8 cellular contexts compared by ENCODE assay signal in genomic region chr1:36307601-36308330, GRCh38. TPM values are rescaled to one million over a fixed set of nuclear protein-coding genes. Genes with fewer than 3 reads are reported as not detected.
DNase-seq lines count a peak whose midpoint lies in the region; ATAC-seq and TF ChIP-seq lines count a peak whose summit lies in the region.

No MANE protein-coding gene starts in this region.

- H3K36me3 Mint-ChIP-seq in stimulated activated naive CD8-positive, alpha-beta T cell treated with anti-CD3 and anti-CD28 coated beads, Interleukin-15, Interleukin-2, amounts not matched to agents 100 ng/mL and 50 ng/mL, for 24 hours (ENCODE audit: low read depth) = peaks cover 36% of the 10 kb centered on the region

- H3K4me3 ChIP-seq in astrocyte of the spinal cord (ENCODE audit: low read depth, low read length) = peak overlapping the region; percentile 66
- peak overlapping the region in 1 of 2 experiments; percentile 82 for H3K4me3 ChIP-seq in mesenchymal stem cell (ENCODE audit: insufficient read depth in 1 of 2, low read depth in 1 of 2, low read length in 2 of 2)

- no peaks in the 10 kb centered on the region for H3K27me3 ChIP-seq in mesenchymal stem cell (ENCODE audit: control insufficient read depth in 1 of 2, insufficient read depth in 1 of 2, low read length in 2 of 2)

- H4K8ac ChIP-seq in mesenchymal stem cell (ENCODE audit: low read length) = no peak overlapping the region

- H3K14ac ChIP-seq in mesenchymal stem cell (ENCODE audit: low read length in 2 of 2) = no peak overlapping the region

- H3K9me3 ChIP-seq in mesenchymal stem cell (ENCODE audit: control insufficient read depth, low read length) = no peaks in the 10 kb centered on the region

- H3K4me1 ChIP-seq in mesenchymal stem cell (ENCODE audit: control insufficient read depth, insufficient read depth, low read depth, low read length) = peaks cover 25% of the 10 kb centered on the region

- H2BK5ac ChIP-seq in mesenchymal stem cell (ENCODE audit: low read depth, low read length, poor library complexity, severe bottlenecking) = no peak overlapping the region

- no peak overlapping the region for H2BK15ac ChIP-seq in mesenchymal stem cell (ENCODE audit: low read depth, poor library complexity, severe bottlenecking)

- no peak overlapping the region for H2BK12ac ChIP-seq in mesenchymal stem cell (ENCODE audit: low read length in 2 of 2)

- H3K27me3 Mint-ChIP-seq in stimulated activated naive CD8-positive, alpha-beta T cell treated with anti-CD3 and anti-CD28 coated beads, Interleukin-15, Interleukin-2, amounts not matched to agents 100 ng/mL and 50 ng/mL, for 24 hours = no peaks in the 10 kb centered on the region

- H3K4me3 Mint-ChIP-seq in stimulated activated naive CD8-positive, alpha-beta T cell treated with anti-CD3 and anti-CD28 coated beads, Interleukin-15, Interleukin-2, amounts not matched to agents 100 ng/mL and 50 ng/mL, for 24 hours = peak overlapping the region; percentile 85

- no peak for ATAC-seq in stimulated activated naive CD8-positive, alpha-beta T cell treated with anti-CD3 and anti-CD28 coated beads, Interleukin-15, Interleukin-2, amounts not matched to agents 100 U/mL and 50 U/mL, for 24 hours

- H4K91ac ChIP-seq in mesenchymal stem cell (ENCODE audit: low read length) = no peak overlapping the region

- H3K36me3 ChIP-seq in mesenchymal stem cell (ENCODE audit: control insufficient read depth in 1 of 2, insufficient read depth in 2 of 2, low read depth in 1 of 2, low read length in 2 of 2) = peaks cover 35 to 45% of the 10 kb centered on the region in 2 experiments

- no peak for DNase-seq in stimulated activated naive CD8-positive, alpha-beta T cell treated with anti-CD3 and anti-CD28 coated beads, Interleukin-15, Interleukin-2, amounts not matched to agents 100 U/mL and 50 U/mL, for 24 hours
- no peak for DNase-seq in astrocyte of the spinal cord (ENCODE audit: low read depth, low spot score)
- DNase-seq in mesenchymal stem cell = no peak
- DNase-seq in NCI-H524 treated with DMSO at 0.1 percent for 48 hours (lab: John Stamatoyannopoulos, UW) = no peak
- DNase-seq in SW 1271 (lab: John Stamatoyannopoulos, UW) = no peak
- no peak for DNase-seq in NK-92 treated with Interleukin-12 subunit alpha and Interleukin-12 subunit beta, amount 100 ng/mL, for 24 hours (lab: John Stamatoyannopoulos, UW)
- DNase-seq in SHP77 (lab: John Stamatoyannopoulos, UW) = no peak

- peak overlapping the region; percentile 77 for H3K9ac ChIP-seq in mesenchymal stem cell (ENCODE audit: low read length)

- no peak overlapping the region for H3K23ac ChIP-seq in mesenchymal stem cell (ENCODE audit: low read length in 2 of 2)

- no peak for TF ChIP-seq CTCF in astrocyte of the spinal cord (IDR thresholded peaks at IDR 0.05; ENCODE audit: low read depth, low read length)

- no peak overlapping the region for H2AFZ ChIP-seq in mesenchymal stem cell (ENCODE audit: low read depth, low read length)

- in situ Hi-C loops in astrocyte of the spinal cord (cut with HindIII; ENCODE audit: low sequenced_read_pairs) = no loop called here

- peaks cover 43% of the 10 kb centered on the region for H3K4me1 Mint-ChIP-seq in stimulated activated naive CD8-positive, alpha-beta T cell treated with anti-CD3 and anti-CD28 coated beads, Interleukin-15, Interleukin-2, amounts not matched to agents 100 ng/mL and 50 ng/mL, for 24 hours (ENCODE audit: low read depth)

- H3K18ac ChIP-seq in mesenchymal stem cell (ENCODE audit: low read depth in 1 of 2, low read length in 2 of 2) = no peak overlapping the region

- no peak overlapping the region for H2BK120ac ChIP-seq in mesenchymal stem cell (ENCODE audit: low read depth, low read length)

- H3K4ac ChIP-seq in mesenchymal stem cell (ENCODE audit: low read depth in 1 of 2, low read length in 2 of 2) = no peak overlapping the region

- 95% methylated on average over 9 of the region's 10 CpGs for WGBS in mesenchymal stem cell

- no peak overlapping the region for H3K27ac Mint-ChIP-seq in stimulated activated naive CD8-positive, alpha-beta T cell treated with anti-CD3 and anti-CD28 coated beads, Interleukin-15, Interleukin-2, amounts not matched to agents 100 ng/mL and 50 ng/mL, for 24 hours

- no peaks in the 10 kb centered on the region for H3K9me3 Mint-ChIP-seq in stimulated activated naive CD8-positive, alpha-beta T cell treated with anti-CD3 and anti-CD28 coated beads, Interleukin-15, Interleukin-2, amounts not matched to agents 100 ng/mL and 50 ng/mL, for 24 hours

- peaks cover 32% of the 10 kb centered on the region for H3K79me1 ChIP-seq in mesenchymal stem cell (replicated peaks; ENCODE audit: low read length, poor library complexity, severe bottlenecking)

- H3K4me2 ChIP-seq in mesenchymal stem cell (ENCODE audit: low read length, poor library complexity, severe bottlenecking) = no peak overlapping the region

- H3K27ac ChIP-seq in mesenchymal stem cell (ENCODE audit: low read length, poor library complexity, severe bottlenecking) = no peak overlapping the region

- peak overlapping the region; percentile 11 for H2AK5ac ChIP-seq in mesenchymal stem cell (ENCODE audit: low read length, severe bottlenecking)

RNA-seq across cellular contexts. Expression of gene SH3D21, which starts 1.6 kb away (rescaled TPM):
- 1.9 TPM for polyA plus RNA-seq in mesenchymal stem cell (2013, experiment 1 of 2)
- polyA plus RNA-seq in mesenchymal stem cell (2013, experiment 2 of 2) = 1.8 TPM

RNA-seq across cellular contexts. Expression of gene EVA1B, which starts 15.7 kb away (rescaled TPM):
- polyA plus RNA-seq in mesenchymal stem cell (2013, experiment 1 of 2) = 129 TPM
- 133 TPM for polyA plus RNA-seq in mesenchymal stem cell (2013, experiment 2 of 2)
